In genomic region chr2:191569025-191569424, GRCh38 we compare ENCODE assay signal across 1 cellular context.
TF ChIP-seq lines count a peak whose summit lies in the region.

No MANE protein-coding gene starts in this region.

TF ChIP-seq in IMR-90, 13 proteins besides CTCF, POLR2A, EP300 and RAD21 (continued from another document):
- TF ChIP-seq SMC3 (IDR thresholded peaks at IDR 0.05; ENCODE audit: low read depth, low read length) (no peak), MAFK (IDR thresholded peaks at IDR 0.05; ENCODE audit: low read depth, low read length) (no peak), MXI1 (IDR thresholded peaks at IDR 0.05; ENCODE audit: borderline replicate concordance, low read depth, low read length) (no peak)
